In the genomic region with DNA sequence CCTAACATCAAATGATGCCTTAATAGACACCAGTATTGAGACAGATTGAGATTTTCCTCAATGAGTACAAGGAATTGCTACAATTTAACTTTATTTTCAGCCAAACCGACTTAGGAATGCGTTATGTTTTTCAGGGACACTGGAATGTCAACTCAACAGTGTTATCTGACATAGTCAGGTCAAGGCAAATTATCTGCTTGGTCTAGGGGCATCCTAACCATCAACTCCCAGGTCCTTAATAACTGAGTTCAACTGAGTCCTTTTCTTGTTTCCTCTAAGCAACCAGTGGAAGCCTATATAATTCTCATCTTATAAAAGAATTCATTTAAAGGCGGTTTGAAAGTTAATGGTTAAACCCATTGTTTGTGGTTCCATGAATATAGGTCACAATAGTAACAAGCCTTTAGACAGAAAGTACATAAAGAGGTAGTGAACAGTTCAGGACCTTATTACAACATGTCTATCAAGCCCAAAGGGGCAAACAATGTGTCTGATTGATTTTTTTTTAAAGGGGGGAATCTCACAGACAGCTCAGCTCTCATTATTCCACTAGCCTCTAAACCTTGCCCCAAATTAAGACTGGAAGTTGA, we compare ENCODE assay signal across 25 cellular contexts. TPM values are rescaled to one million over a fixed set of nuclear protein-coding genes. Genes with fewer than 3 reads are reported as not detected.
DNase-seq lines count a peak whose midpoint lies in the region; ATAC-seq, FAIRE-seq and TF ChIP-seq lines count a peak whose summit lies in the region.
"Had no signal": no experiment of that assay in that cellular context is flagged by ENCODE, and none has a peak within 500 bp of the region (broad histone marks: within the 10 kb centered on the region; RNA-seq: fewer than 3 reads in every experiment).

No MANE protein-coding gene starts in this region.

- H3K36me3 ChIP-seq in right lobe of liver, result no peaks in the 10 kb centered on the region

- peak overlapping the region in 1 of 2 experiments; percentile 5; a peak in 1 of 6 replicates for H3K27ac ChIP-seq in A549
- no peak overlapping the region for H3K27ac ChIP-seq in right lobe of liver

- CTCF ChIA-PET in A549 (lab: Yijun Ruan, JAX), result interaction anchor here (1.6 kb wide), 1 partner anchor 310 kb away, joined by 3 read pairs; no protein-coding TSS in a partner anchor

- peaks cover 24% of the 10 kb centered on the region for H3K4me1 ChIP-seq in A549
- H3K4me1 ChIP-seq in right lobe of liver, result peaks cover 0 to 5% (median 0%) of the 10 kb centered on the region in 4 donors

- FAIRE-seq in A549 (lab: Jason Lieb, UNC), result peak; percentile 36

- WGBS in A549 (ENCODE audit: missing lambda C conversion rate), result under 1% methylated on average over 3 of the region's 3 CpGs
- WGBS in right lobe of liver (ENCODE audit: insufficient coverage, low coverage, low lambda C conversion rate, missing lambda C conversion rate), result 27% methylated on average over 3 of the region's 3 CpGs

- DNase-seq in A549 (ENCODE audit: low read depth in 1 of 2, low spot score in 1 of 2) (peak in 1 of 2 experiments; percentile 46), glomerular visceral epithelial cell (ENCODE audit: extremely low spot score) (peak; percentile 3), right lobe of liver (no peak), renal cortical epithelial cell (ENCODE audit: low read depth) (peak; percentile 65), NCI-H510A treated with DMSO at 0.1 percent for 48 hours (lab: John Stamatoyannopoulos, UW) (no peak), NCI-H146 (lab: John Stamatoyannopoulos, UW) (no peak), NCI-H146 treated with DMSO at 0.1 percent for 48 hours (lab: John Stamatoyannopoulos, UW; ENCODE audit: unreplicated experiment) (no peak)
- DNase-seq: 8988T; DMS153; H9; IMR-90; KG1; MM.1S; NCI-H1417; NCI-H187; NCI-H2081 treated with DMSO at 0.1 percent for 48 hours; NCI-H2171; NCI-H446; NCI-H526; NCI-H82; NK-92 treated with Interleukin-12 subunit alpha and Interleukin-12 subunit beta, amount 100 ng/mL, for 24 hours; PC-3; SK-N-SH had no signal

- POLR2A ChIA-PET in A549 (lab: Yijun Ruan, JAX), result no interaction called here

- intact Hi-C loops in right lobe of liver (cut with DNase I), result no loop called here

- no peak for TF ChIP-seq CTCF in A549 (IDR thresholded peaks at IDR 0.05)
- TF ChIP-seq CTCF in right lobe of liver (IDR thresholded peaks at IDR 0.05), result no peak

- H3K4me3 ChIP-seq in A549 (no peak overlapping the region), right lobe of liver (no peak overlapping the region)
- H3K4me3 ChIP-seq: GM23338 had no signal

- no peaks in the 10 kb centered on the region for H3K27me3 ChIP-seq in right lobe of liver

- H3K4me2 ChIP-seq in A549, result peak overlapping the region; percentile 49
- H3K4me2 ChIP-seq: GM23338, SK-N-SH had no signal

- no peak for TF ChIP-seq POLR2A in A549 (IDR thresholded peaks at IDR 0.05; ENCODE audit: low read length)
- no peak for TF ChIP-seq POLR2A in right lobe of liver (IDR thresholded peaks at IDR 0.05)

- ATAC-seq in A549 (peak in 1 of 2 experiments; percentile 71; a peak in 3 of 6 replicates), right lobe of liver (peak; percentile 73 to 92 (median 82))
- ATAC-seq: GM23338, PC-3 had no signal

- TF ChIP-seq RAD21 in A549 (conservative IDR thresholded peaks at IDR 0.05 in 1 of 2, IDR thresholded peaks at IDR 0.05 in 1 of 2), result no peak

- TF ChIP-seq EP300 in A549 (IDR thresholded peaks at IDR 0.05), result no peak

- no peaks in the 10 kb centered on the region for H3K9me3 ChIP-seq in A549
- H3K9me3 ChIP-seq in right lobe of liver, result no peaks in the 10 kb centered on the region
- H3K9me3 ChIP-seq: SK-N-SH had no signal

TF ChIP-seq in A549, 52 proteins besides CTCF, POLR2A, EP300 and RAD21:
- TF ChIP-seq NFE2L2 (conservative IDR thresholded peaks at IDR 0.05; ENCODE audit: low read length), result no peak
- TF ChIP-seq CBX8 (IDR thresholded peaks at IDR 0.05), result no peak

RNA-seq across cellular contexts. Expression of a gene that starts 32.3 kb away (rescaled TPM):
- 22.4 and 24.1 TPM in 2 replicates for polyA plus RNA-seq in A549 (2011; rRNA removed)
- 4.7 and 6.2 TPM in 2 replicates for polyA plus RNA-seq in A549 (2012; cell fraction: cytosol; rRNA removed)
- 6.0 and 8.7 TPM in 2 replicates for polyA plus RNA-seq in A549 (2012; cell fraction: nucleus; rRNA removed)
- 10.8 to 12.0 TPM (median 11.1 TPM) in 3 replicates for polyA plus RNA-seq in A549 (2017; fragmentation: RNase III; extraction: RNeasy Plus Mini Kit Qiagen cat#74134 plus additional on column Dnase treatment)
- polyA minus RNA-seq in A549 (2011; rRNA and poly(A)+ RNA removed), result 50.2 and 56.2 TPM in 2 replicates
- 10 to 100 TPM; 20.4 to 35.0 (median 28.5) TPM for total RNA-seq in right lobe of liver
- total RNA-seq in renal cortical epithelial cell, result 0.05 TPM in 1 of 2 replicates, not detected in the other
- total RNA-seq: G401 had no signal
- polyA plus RNA-seq: SK-N-SH had no signal

Comparison
In these comparisons a context has a peak if more than half of its experiments do, and no peak if none do; other contexts are left out.
1. DNase-seq: peak in glomerular visceral epithelial cell (single experiment) and renal cortical epithelial cell (single experiment); none in right lobe of liver (0 of 3), NCI-H510A treated with DMSO at 0.1 percent for 48 hours (single experiment), NCI-H146 (single experiment) and NCI-H146 treated with DMSO at 0.1 percent for 48 hours (single experiment).
2. RNA of a gene that starts 32.3 kb away (total RNA-seq): 20.4 to 35.0 TPM in right lobe of liver; 0.05 TPM in renal cortical epithelial cell; every median in the first group is over 10 times any median in the second.